7 cellular contexts compared by ENCODE assay signal in the genomic region with DNA sequence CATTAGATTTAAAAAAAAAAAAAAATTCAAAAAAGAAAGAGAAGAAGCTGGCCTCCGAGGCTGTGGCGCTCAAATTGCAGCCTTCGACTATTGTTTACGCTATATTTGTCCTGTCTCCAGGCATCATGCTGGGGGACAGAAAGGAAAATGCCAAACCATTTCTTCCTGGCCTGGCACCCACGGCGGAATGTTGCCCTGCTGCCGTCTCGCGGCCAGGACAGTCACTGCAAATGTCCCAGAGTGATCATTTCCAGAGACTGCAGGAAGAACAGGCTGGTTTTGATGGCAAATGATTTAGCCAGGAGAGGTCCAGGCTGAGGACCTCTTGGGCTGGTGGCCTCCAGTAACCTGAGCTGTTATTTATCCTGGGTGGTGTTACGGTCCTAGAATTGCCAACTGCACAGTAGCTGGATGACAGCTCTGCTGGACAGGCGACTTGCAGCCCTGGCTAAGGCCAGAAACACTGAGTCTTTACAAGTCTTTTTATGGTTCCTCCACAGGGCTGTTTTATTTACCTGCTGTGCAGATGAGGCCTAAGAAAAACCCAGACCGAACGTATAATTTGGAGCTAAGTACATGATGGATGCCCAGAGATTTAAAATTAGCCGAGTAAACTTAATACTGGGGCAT. TPM values are rescaled to one million over a fixed set of nuclear protein-coding genes. Genes with fewer than 3 reads are reported as not detected.
A peak's percentile ranks its signal among the peaks of the same experiment; 100 is the strongest.
DNase-seq lines count a peak whose midpoint lies in the region; ATAC-seq, FAIRE-seq and TF ChIP-seq lines count a peak whose summit lies in the region.

No MANE protein-coding gene starts in this region.

- H3K36me3 ChIP-seq in bronchial epithelial cell (ENCODE audit: control insufficient read depth, insufficient read depth, low read length) (no peaks in the 10 kb centered on the region), left lung (no peaks in the 10 kb centered on the region), tibial artery (no peaks in the 10 kb centered on the region)

- DNase-seq in M059J (ENCODE audit: low read depth) (peak; percentile 58), bronchial epithelial cell (ENCODE audit: low read depth) (peak; percentile 22), left lung (peak in 1 of 2 donors; percentile 38), tibial artery (peak in 1 of 2 donors; percentile 36), GM12891 (ENCODE audit: insufficient read length, low spot score) (no peak)

- peak; percentile 76 for TF ChIP-seq CTCF in bronchial epithelial cell (IDR thresholded peaks at IDR 0.05; ENCODE audit: insufficient read depth, low read length, severe bottlenecking)
- peak; percentile 20 to 40 for TF ChIP-seq CTCF in left lung (IDR thresholded peaks at IDR 0.05)
- TF ChIP-seq CTCF in tibial artery (IDR thresholded peaks at IDR 0.05), result peak; percentile 20 to 26

- peak; percentile 93 for ATAC-seq in left lung
- ATAC-seq in GM18517 (IDR thresholded peaks at IDR 0.05; ENCODE audit: unreplicated experiment), result no peak
- ATAC-seq in HG02642 (IDR thresholded peaks at IDR 0.05; ENCODE audit: poor library complexity, unreplicated experiment), result no peak

- H3K27ac ChIP-seq in left lung, result no peak overlapping the region
- no peak overlapping the region for H3K27ac ChIP-seq in tibial artery

- H3K27me3 ChIP-seq in bronchial epithelial cell (ENCODE audit: control insufficient read depth, insufficient read depth, low read length) (no peaks in the 10 kb centered on the region), left lung (no peaks in the 10 kb centered on the region), tibial artery (peaks cover 0 to 10% of the 10 kb centered on the region in 2 donors)

- no peaks in the 10 kb centered on the region for H3K9me3 ChIP-seq in left lung
- no peaks in the 10 kb centered on the region for H3K9me3 ChIP-seq in tibial artery

- H3K4me1 ChIP-seq in left lung (no peaks in the 10 kb centered on the region), tibial artery (peaks cover 0 to 7% (median 3%) of the 10 kb centered on the region in 4 donors)

- intact Hi-C loops in left lung (cut with DNase I) (no loop called here), tibial artery (cut with DNase I; ENCODE audit: low total_unique reads) (no loop called here)

- FAIRE-seq in bronchial epithelial cell (lab: Jason Lieb, UNC), result peak; percentile 32
- no peak for FAIRE-seq in GM12891 (lab: Jason Lieb, UNC)

- H3K4me3 ChIP-seq in bronchial epithelial cell (ENCODE audit: low read depth, low read length) (no peak overlapping the region), left lung (no peak overlapping the region), tibial artery (peak overlapping the region in 1 of 2 donors; percentile 24)

- TF ChIP-seq POLR2A in GM12891 (IDR thresholded peaks at IDR 0.05; ENCODE audit: low read depth, low read length), result no peak

TF ChIP-seq in GM12891, 5 proteins besides CTCF, POLR2A, EP300 and RAD21:
- no peak for TF ChIP-seq PAX5 (IDR thresholded peaks at IDR 0.05; ENCODE audit: insufficient read depth, low read length, severe bottlenecking)
- no peak for TF ChIP-seq POU2F2 (IDR thresholded peaks at IDR 0.05; ENCODE audit: low read depth, low read length)
- no peak for TF ChIP-seq POLR2AphosphoS5 (IDR thresholded peaks at IDR 0.05; ENCODE audit: low read depth, low read length)
- no peak for TF ChIP-seq SPI1 (IDR thresholded peaks at IDR 0.05; ENCODE audit: low read depth, low read length)
- no peak for TF ChIP-seq TAF1 (IDR thresholded peaks at IDR 0.05; ENCODE audit: low read depth, low read length)

RNA-seq across cellular contexts. Expression of gene LRRC38, which starts 30.2 kb away (rescaled TPM):
- total RNA-seq in M059J (2014; rRNA removed; shearing (Covaris generic)), result 0.15 and 0.37 TPM in 2 replicates
- total RNA-seq in bronchial epithelial cell (not detected in 2 replicates), left lung (not detected)
- polyA plus RNA-seq in GM12891 (2012; ENCODE audit: low read depth, missing spikeins), result not detected

RNA-seq across cellular contexts. Expression of gene PDPN, which starts 39.6 kb away (rescaled TPM):
- total RNA-seq in M059J (2014; rRNA removed; shearing (Covaris generic)), result 2.0 and 4.1 TPM in 2 replicates
- total RNA-seq in bronchial epithelial cell (3.2 and 3.5 TPM in 2 replicates), left lung (10 to 100 TPM; 23.6 to 37.5 TPM)
- polyA plus RNA-seq in GM12891 (2012; ENCODE audit: low read depth, missing spikeins), result not detected

Comparison
In these comparisons a context has a peak if more than half of its experiments do, and no peak if none do; other contexts are left out.
1. CTCF ChIP-seq: peak in every context shown above with its lines; median percentile 76 in bronchial epithelial cell; 30 in left lung; 23 in tibial artery.